Comparison of ENCODE assay signal across 1 cellular context in genomic region chr19:35089554-35089953, GRCh38.
TF ChIP-seq lines count a peak whose summit lies in the region.

No MANE protein-coding gene starts in this region.

TF ChIP-seq in H1, 55 proteins besides CTCF, POLR2A, EP300 and RAD21:
- TF ChIP-seq SIRT6 (IDR thresholded peaks at IDR 0.05; ENCODE audit: low read length) (no peak), CHD7 (IDR thresholded peaks at IDR 0.05; ENCODE audit: insufficient replicate concordance, low read length) (no peak), POLR2AphosphoS5 (IDR thresholded peaks at IDR 0.05; ENCODE audit: low read depth, low read length) (no peak), TCF12 (IDR thresholded peaks at IDR 0.05; ENCODE audit: low read depth, low read length) (no peak), CREB1 (IDR thresholded peaks at IDR 0.05) (no peak), JUN (IDR thresholded peaks at IDR 0.05; ENCODE audit: low read depth, low read length) (no peak), KDM4A (IDR thresholded peaks at IDR 0.05; ENCODE audit: low read depth, low read length, severe bottlenecking) (no peak), CTBP2 (IDR thresholded peaks at IDR 0.05; ENCODE audit: borderline replicate concordance, insufficient read depth, insufficient read length, low read length) (no peak)
- TF ChIP-seq, protein P1, sequence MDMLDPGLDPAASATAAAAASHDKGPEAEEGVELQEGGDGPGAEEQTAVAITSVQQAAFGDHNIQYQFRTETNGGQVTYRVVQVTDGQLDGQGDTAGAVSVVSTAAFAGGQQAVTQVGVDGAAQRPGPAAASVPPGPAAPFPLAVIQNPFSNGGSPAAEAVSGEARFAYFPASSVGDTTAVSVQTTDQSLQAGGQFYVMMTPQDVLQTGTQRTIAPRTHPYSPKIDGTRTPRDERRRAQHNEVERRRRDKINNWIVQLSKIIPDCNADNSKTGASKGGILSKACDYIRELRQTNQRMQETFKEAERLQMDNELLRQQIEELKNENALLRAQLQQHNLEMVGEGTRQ (IDR thresholded peaks at IDR 0.05; ENCODE audit: low read length) = no peak
- TF ChIP-seq, protein P2, sequence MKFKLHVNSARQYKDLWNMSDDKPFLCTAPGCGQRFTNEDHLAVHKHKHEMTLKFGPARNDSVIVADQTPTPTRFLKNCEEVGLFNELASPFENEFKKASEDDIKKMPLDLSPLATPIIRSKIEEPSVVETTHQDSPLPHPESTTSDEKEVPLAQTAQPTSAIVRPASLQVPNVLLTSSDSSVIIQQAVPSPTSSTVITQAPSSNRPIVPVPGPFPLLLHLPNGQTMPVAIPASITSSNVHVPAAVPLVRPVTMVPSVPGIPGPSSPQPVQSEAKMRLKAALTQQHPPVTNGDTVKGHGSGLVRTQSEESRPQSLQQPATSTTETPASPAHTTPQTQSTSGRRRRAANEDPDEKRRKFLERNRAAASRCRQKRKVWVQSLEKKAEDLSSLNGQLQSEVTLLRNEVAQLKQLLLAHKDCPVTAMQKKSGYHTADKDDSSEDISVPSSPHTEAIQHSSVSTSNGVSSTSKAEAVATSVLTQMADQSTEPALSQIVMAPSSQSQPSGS (IDR thresholded peaks at IDR 0.05; ENCODE audit: low read length) = no peak
